25 cellular contexts compared by ENCODE assay signal in the genomic region with DNA sequence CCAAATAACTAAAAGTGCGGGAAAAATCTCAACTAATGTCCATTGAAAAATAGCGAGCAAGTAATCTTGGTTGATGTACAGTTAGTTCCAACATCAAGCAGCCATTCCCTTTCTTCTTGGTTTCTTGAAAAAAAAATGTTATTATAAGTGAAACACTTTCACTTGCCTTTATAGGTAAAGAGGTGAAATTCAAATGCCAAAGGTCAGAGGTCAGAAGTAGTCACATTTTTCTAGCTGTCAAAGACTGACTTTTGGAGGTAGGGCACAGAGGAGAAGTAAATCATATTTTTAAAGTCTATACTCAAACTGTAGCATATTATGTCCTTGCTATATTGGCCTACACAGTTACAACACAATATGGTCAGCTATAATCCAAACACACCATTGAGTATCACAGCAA.
"Had no signal": no experiment of that assay in that cellular context is flagged by ENCODE, and none has a peak within 500 bp of the region (broad histone marks: within the 10 kb centered on the region; RNA-seq: fewer than 3 reads in every experiment).

No MANE protein-coding gene starts in this region.

- H3K27ac ChIP-seq: ovary, prostate gland, sigmoid colon, spleen, tibial nerve, uterus had no signal

- ATAC-seq: left cardiac atrium; left lobe of liver; left ventricle myocardium superior; mucosa of descending colon; naive thymus-derived CD4-positive, alpha-beta T cell; natural killer cell treated with Interleukin-12 subunit alpha and Interleukin-12 subunit beta and Interleukin-15 and Interleukin-18, amount 100 ng/mL, for 72 hours; right cardiac atrium; stimulated activated effector memory CD8-positive, alpha-beta T cell treated with anti-CD3 and anti-CD28 coated beads, Interleukin-12 subunit alpha, Interleukin-12 subunit beta, amount 100 ng/mL, for 72 hours; stimulated activated naive CD8-positive, alpha-beta T cell treated with anti-CD3 and anti-CD28 coated beads, Interleukin-15, amount 100 ng/mL, for 72 hours had no signal

- DNase-seq: hippocampal formation; kidney glomerular epithelial cell; left cardiac atrium; left ventricle myocardium superior; midbrain; mucosa of descending colon; naive thymus-derived CD4-positive, alpha-beta T cell; ovary; retina; right cardiac atrium; sigmoid colon; small intestine; spleen; stimulated activated CD4-positive, alpha-beta T cell treated with anti-CD3 and anti-CD28 coated beads, Interleukin-4, amount 100 ng/mL, for 24 hours; stimulated activated naive CD8-positive, alpha-beta T cell treated with anti-CD3 and anti-CD28 coated beads, Interleukin-15, amount 100 ng/mL, for 72 hours; substantia nigra; uterus had no signal

- H3K9me3 ChIP-seq: mucosa of descending colon, ovary, prostate gland, sigmoid colon, spleen, tibial nerve, uterus had no signal

- H3K27me3 Mint-ChIP-seq: naive thymus-derived CD4-positive, alpha-beta T cell; natural killer cell treated with Interleukin-12 subunit alpha and Interleukin-12 subunit beta and Interleukin-15 and Interleukin-18, amount 100 ng/mL, for 72 hours; stimulated activated naive CD8-positive, alpha-beta T cell treated with anti-CD3 and anti-CD28 coated beads, Interleukin-15, amount 100 ng/mL, for 72 hours; type B pancreatic cell had no signal

- H3K4me1 Mint-ChIP-seq: stimulated activated naive CD8-positive, alpha-beta T cell treated with anti-CD3 and anti-CD28 coated beads, Interleukin-15, amount 100 ng/mL, for 72 hours had no signal

- H3K9me3 Mint-ChIP-seq: naive thymus-derived CD4-positive, alpha-beta T cell; natural killer cell treated with Interleukin-12 subunit alpha and Interleukin-12 subunit beta and Interleukin-15 and Interleukin-18, amount 100 ng/mL, for 72 hours; stimulated activated effector memory CD8-positive, alpha-beta T cell treated with anti-CD3 and anti-CD28 coated beads, Interleukin-12 subunit alpha, Interleukin-12 subunit beta, amount 100 ng/mL, for 72 hours; type B pancreatic cell had no signal

- H3K4me3 ChIP-seq: lung, mucosa of descending colon, ovary, prostate gland, sigmoid colon, spleen, tibial nerve, uterus had no signal

- H3K4me3 Mint-ChIP-seq: naive thymus-derived CD4-positive, alpha-beta T cell; natural killer cell treated with Interleukin-12 subunit alpha and Interleukin-12 subunit beta and Interleukin-15 and Interleukin-18, amount 100 ng/mL, for 72 hours; stimulated activated effector memory CD8-positive, alpha-beta T cell treated with anti-CD3 and anti-CD28 coated beads, Interleukin-12 subunit alpha, Interleukin-12 subunit beta, amount 100 ng/mL, for 72 hours; stimulated activated naive CD8-positive, alpha-beta T cell treated with anti-CD3 and anti-CD28 coated beads, Interleukin-15, amount 100 ng/mL, for 72 hours; type B pancreatic cell had no signal

- H3K27ac Mint-ChIP-seq: naive thymus-derived CD4-positive, alpha-beta T cell; natural killer cell treated with Interleukin-12 subunit alpha and Interleukin-12 subunit beta and Interleukin-15 and Interleukin-18, amount 100 ng/mL, for 72 hours; stimulated activated effector memory CD8-positive, alpha-beta T cell treated with anti-CD3 and anti-CD28 coated beads, Interleukin-12 subunit alpha, Interleukin-12 subunit beta, amount 100 ng/mL, for 72 hours; type B pancreatic cell had no signal

- H3K36me3 ChIP-seq: ovary, prostate gland, sigmoid colon, tibial nerve, uterus had no signal

- FAIRE-seq: keratinocyte, small intestine had no signal

- H3K36me3 Mint-ChIP-seq: natural killer cell treated with Interleukin-12 subunit alpha and Interleukin-12 subunit beta and Interleukin-15 and Interleukin-18, amount 100 ng/mL, for 72 hours had no signal

- H3K4me1 ChIP-seq: prostate gland, spleen, tibial nerve, uterus had no signal
